ENCODE assay signal across 13 cellular contexts in the genomic region with DNA sequence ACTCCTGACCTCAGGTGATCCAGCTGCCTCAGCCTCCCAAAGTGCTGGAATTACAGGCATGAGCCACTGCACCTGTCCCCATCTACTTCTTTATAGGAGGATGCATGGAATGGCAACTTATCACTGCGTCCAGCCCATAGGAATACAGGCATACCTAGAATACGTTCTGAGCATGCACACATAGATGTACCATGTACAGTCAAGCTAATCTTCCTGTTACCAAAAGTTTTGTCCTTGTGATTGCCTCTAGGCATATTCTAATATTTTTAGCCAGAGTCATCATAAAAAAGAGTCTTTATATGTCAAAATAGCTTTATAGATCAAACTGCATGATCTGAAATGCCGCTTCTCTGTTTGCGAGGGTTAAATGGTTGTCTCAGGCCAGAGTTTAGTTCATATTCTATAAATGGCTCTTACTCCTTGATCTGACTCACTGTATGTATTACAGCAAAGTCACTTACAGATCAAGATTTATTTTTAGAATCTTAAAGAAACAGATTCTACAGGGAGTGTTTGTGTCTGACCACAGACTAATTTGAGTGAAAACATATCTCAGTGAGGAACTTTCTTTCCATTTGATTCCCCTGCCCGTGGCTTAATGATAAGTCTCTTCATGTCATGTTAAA.
DNase-seq lines count a peak whose midpoint lies in the region; ATAC-seq and TF ChIP-seq lines count a peak whose summit lies in the region.
"Had no signal": no experiment of that assay in that cellular context is flagged by ENCODE, and none has a peak within 500 bp of the region (broad histone marks: within the 10 kb centered on the region; RNA-seq: fewer than 3 reads in every experiment).

No MANE protein-coding gene starts in this region.

- H3K4me3 ChIP-seq in AG04450 (ENCODE audit: low read depth, low read length) (no peak overlapping the region), right atrium auricular region (no peak overlapping the region)
- H3K4me3 ChIP-seq: body of pancreas, esophagus muscularis mucosa had no signal

- TF ChIP-seq CTCF in AG04450 (IDR thresholded peaks at IDR 0.05; ENCODE audit: low read depth, low read length): no peak
- no peak for TF ChIP-seq CTCF in right atrium auricular region (IDR thresholded peaks at IDR 0.05)

- peaks cover 0 to 43% of the 10 kb centered on the region in 2 donors for H3K4me1 ChIP-seq in right atrium auricular region

- H3K27me3 ChIP-seq in AG04450 (ENCODE audit: control insufficient read depth, insufficient read depth, low read length) (no peaks in the 10 kb centered on the region), right atrium auricular region (no peaks in the 10 kb centered on the region)
- H3K27me3 ChIP-seq: body of pancreas, esophagus muscularis mucosa had no signal

- H3K27ac ChIP-seq in AG04450 (ENCODE audit: low read depth, low read length): no peak overlapping the region
- H3K27ac ChIP-seq in right atrium auricular region: peak overlapping the region; percentile 4 to 79
- H3K27ac ChIP-seq: KMS-11, WERI-Rb-1 had no signal

- peak; percentile 36 for DNase-seq in AG04450 (ENCODE audit: low read depth, low spot score)
- peak; percentile 50 for DNase-seq in H4 (ENCODE audit: low spot score)
- peak; percentile 56 for DNase-seq in amniotic epithelial cell (ENCODE audit: low read depth)
- DNase-seq in right atrium auricular region (ENCODE audit: low spot score): no peak
- DNase-seq in NCI-H82 (lab: John Stamatoyannopoulos, UW): no peak
- no peak for DNase-seq in germinal center (ENCODE audit: low spot score)
- DNase-seq: body of pancreas, substantia nigra, WERI-Rb-1 had no signal

- H3K36me3 ChIP-seq in right atrium auricular region: no peaks in the 10 kb centered on the region
- H3K36me3 ChIP-seq: esophagus muscularis mucosa, WERI-Rb-1 had no signal

- H3K9me3 ChIP-seq in AG04450 (ENCODE audit: control insufficient read depth, insufficient read depth, low read length) (no peaks in the 10 kb centered on the region), right atrium auricular region (no peaks in the 10 kb centered on the region)
- H3K9me3 ChIP-seq: body of pancreas, esophagus muscularis mucosa had no signal

- POLR2A ChIA-PET in AG04450 (lab: Yijun Ruan, JAX): no interaction called here

- CTCF ChIA-PET in AG04450 (lab: Charles Lee): no interaction called here

- no peak for ATAC-seq in GM19463 (IDR thresholded peaks at IDR 0.05; ENCODE audit: unreplicated experiment)
- ATAC-seq in HG03439 (IDR thresholded peaks at IDR 0.05; ENCODE audit: unreplicated experiment): no peak
- ATAC-seq: body of pancreas had no signal

Comparison
In these comparisons a context has a peak if more than half of its experiments do, and no peak if none do; other contexts are left out.
1. DNase-seq: peak in AG04450 (single experiment), H4 (single experiment) and amniotic epithelial cell (single experiment); none in right atrium auricular region (single experiment), NCI-H82 (single experiment) and germinal center (single experiment).